ENCODE assay signal across 1 cellular context in genomic region chr6:107460074-107460631, GRCh38.
TF ChIP-seq lines count a peak whose summit lies in the region.

No MANE protein-coding gene starts in this region.

TF ChIP-seq in GM12878, 131 proteins besides CTCF, POLR2A, EP300 and RAD21 (continued from another document):
- TF ChIP-seq, protein P1, sequence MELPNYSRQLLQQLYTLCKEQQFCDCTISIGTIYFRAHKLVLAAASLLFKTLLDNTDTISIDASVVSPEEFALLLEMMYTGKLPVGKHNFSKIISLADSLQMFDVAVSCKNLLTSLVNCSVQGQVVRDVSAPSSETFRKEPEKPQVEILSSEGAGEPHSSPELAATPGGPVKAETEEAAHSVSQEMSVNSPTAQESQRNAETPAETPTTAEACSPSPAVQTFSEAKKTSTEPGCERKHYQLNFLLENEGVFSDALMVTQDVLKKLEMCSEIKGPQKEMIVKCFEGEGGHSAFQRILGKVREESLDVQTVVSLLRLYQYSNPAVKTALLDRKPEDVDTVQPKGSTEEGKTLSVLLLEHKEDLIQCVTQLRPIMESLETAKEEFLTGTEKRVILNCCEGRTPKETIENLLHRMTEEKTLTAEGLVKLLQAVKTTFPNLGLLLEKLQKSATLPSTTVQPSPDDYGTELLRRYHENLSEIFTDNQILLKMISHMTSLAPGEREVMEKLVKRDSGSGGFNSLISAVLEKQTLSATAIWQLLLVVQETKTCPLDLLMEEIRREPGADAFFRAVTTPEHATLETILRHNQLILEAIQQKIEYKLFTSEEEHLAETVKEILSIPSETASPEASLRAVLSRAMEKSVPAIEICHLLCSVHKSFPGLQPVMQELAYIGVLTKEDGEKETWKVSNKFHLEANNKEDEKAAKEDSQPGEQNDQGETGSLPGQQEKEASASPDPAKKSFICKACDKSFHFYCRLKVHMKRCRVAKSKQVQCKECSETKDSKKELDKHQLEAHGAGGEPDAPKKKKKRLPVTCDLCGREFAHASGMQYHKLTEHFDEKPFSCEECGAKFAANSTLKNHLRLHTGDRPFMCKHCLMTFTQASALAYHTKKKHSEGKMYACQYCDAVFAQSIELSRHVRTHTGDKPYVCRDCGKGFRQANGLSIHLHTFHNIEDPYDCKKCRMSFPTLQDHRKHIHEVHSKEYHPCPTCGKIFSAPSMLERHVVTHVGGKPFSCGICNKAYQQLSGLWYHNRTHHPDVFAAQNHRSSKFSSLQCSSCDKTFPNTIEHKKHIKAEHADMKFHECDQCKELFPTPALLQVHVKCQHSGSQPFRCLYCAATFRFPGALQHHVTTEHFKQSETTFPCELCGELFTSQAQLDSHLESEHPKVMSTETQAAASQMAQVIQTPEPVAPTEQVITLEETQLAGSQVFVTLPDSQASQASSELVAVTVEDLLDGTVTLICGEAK (IDR thresholded peaks at IDR 0.05; ENCODE audit: borderline replicate concordance): 0 out of 2 replicates have a peak, but pooled peaks have one; percentile 19
- TF ChIP-seq ZNF217 (IDR thresholded peaks at IDR 0.05): peak; percentile 23; the same call in 1 of the 2 replicates
